ENCODE assay signal across 6 cellular contexts in the genomic region with DNA sequence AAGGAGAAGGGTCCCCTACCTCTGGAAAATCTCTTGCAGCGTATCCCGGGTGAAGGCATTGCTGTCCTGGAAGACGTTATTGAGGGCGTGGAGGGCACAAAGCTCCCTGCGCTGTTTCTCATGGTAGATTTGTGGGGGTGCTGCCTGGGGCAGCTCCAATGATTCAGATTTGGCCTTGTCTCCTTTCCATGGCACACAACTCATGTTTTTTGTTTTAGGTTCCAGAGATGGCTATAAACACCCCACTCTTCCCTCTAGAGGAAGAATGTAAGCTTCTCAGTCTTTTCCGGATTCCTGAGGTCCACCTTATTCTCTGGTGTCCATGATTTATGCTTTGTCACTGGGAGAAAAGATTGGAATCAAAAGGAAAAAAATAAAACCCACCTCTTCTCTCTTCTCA. TPM values are rescaled to one million over a fixed set of nuclear protein-coding genes. Genes with fewer than 3 reads are reported as not detected.
DNase-seq lines count a peak whose midpoint lies in the region; ATAC-seq and TF ChIP-seq lines count a peak whose summit lies in the region.

No MANE protein-coding gene starts in this region.

- no peaks in the 10 kb centered on the region for H3K27me3 ChIP-seq in DND-41 (ENCODE audit: insufficient read depth, low read length, poor library complexity)

- peak overlapping the region; percentile 90 for H3K4me2 ChIP-seq in DND-41 (ENCODE audit: insufficient read depth, low read length)

- H2AFZ ChIP-seq in DND-41 (ENCODE audit: low read depth, low read length), result peak overlapping the region; percentile 87; the same call in 1 of the 2 replicates

- TF ChIP-seq CTCF in DND-41 (IDR thresholded peaks at IDR 0.05; ENCODE audit: borderline replicate concordance, extremely low read depth, low read length, poor library complexity, severe bottlenecking) (peak; percentile 8), VCaP (conservative IDR thresholded peaks at IDR 0.05) (no peak)

- peaks cover 55% of the 10 kb centered on the region for H3K4me1 ChIP-seq in DND-41 (ENCODE audit: insufficient read depth, low read length)

- H3K9ac ChIP-seq in DND-41 (ENCODE audit: low read depth, low read length), result peak overlapping the region; percentile 90

- peaks cover 66% of the 10 kb centered on the region for H3K79me2 ChIP-seq in DND-41 (ENCODE audit: insufficient read depth, low read length)

- peaks cover 11% of the 10 kb centered on the region for H3K36me3 ChIP-seq in DND-41 (ENCODE audit: insufficient read depth, low read length)

- no peaks in the 10 kb centered on the region for H3K9me3 ChIP-seq in DND-41 (ENCODE audit: insufficient read depth, low read length, severe bottlenecking)

- H3K27ac ChIP-seq in DND-41 (ENCODE audit: low read length) (peak overlapping the region; percentile 84), VCaP (peak overlapping the region; percentile 85)

- peaks cover 10% of the 10 kb centered on the region; the same call in 1 of the 2 replicates for H4K20me1 ChIP-seq in DND-41 (ENCODE audit: insufficient read depth, low read length)

- peak overlapping the region; percentile 80 for H3K4me3 ChIP-seq in DND-41 (ENCODE audit: low read depth in 1 of 2, low read length in 2 of 2)

- intact Hi-C loops in left colon (cut with DNase I, micrococcal nuclease), result no loop called here

- ATAC-seq in DND-41 (ENCODE audit: insufficient read depth, low read depth), result no peak
- ATAC-seq in left colon, result peak; percentile 8
- ATAC-seq in HG03097 (IDR thresholded peaks at IDR 0.05; ENCODE audit: low FRiP score, unreplicated experiment), result no peak

- DNase-seq in DND-41 (no peak), left colon (peak in 1 of 2 donors; percentile 37), A172 (ENCODE audit: low spot score) (no peak), Kasumi-1 (lab: John Stamatoyannopoulos, UW) (no peak)

RNA-seq across cellular contexts. Expression of gene JOSD1, which starts 1.0 kb away (rescaled TPM):
- total RNA-seq in left colon, result 100 to 1,000 TPM in 1 of 2 donors, 10 to 100 TPM in 1; 93.1 to 144 TPM
- total RNA-seq in A172 (2014; rRNA removed; shearing (Covaris generic)), result 43.3 and 44.5 TPM in 2 replicates

RNA-seq across cellular contexts. Expression of gene GTPBP1, which starts 6.0 kb away (rescaled TPM):
- total RNA-seq in left colon, result 10 to 100 TPM; 66.6 to 72.6 TPM
- 8.3 and 16.1 TPM in 2 replicates for total RNA-seq in A172 (2014; rRNA removed; shearing (Covaris generic))

RNA-seq across cellular contexts. Expression of gene TOMM22, which starts 18.0 kb away (rescaled TPM):
- 10 to 100 TPM; 85.0 to 98.7 TPM for total RNA-seq in left colon
- total RNA-seq in A172 (2014; rRNA removed; shearing (Covaris generic)), result 58.0 and 67.7 TPM in 2 replicates

RNA-seq across cellular contexts. Expression of gene CBY1, which starts 43.3 kb away (rescaled TPM):
- total RNA-seq in left colon, result 10 to 100 TPM; 21.5 to 28.7 TPM
- 15.9 and 25.9 TPM in 2 replicates for total RNA-seq in A172 (2014; rRNA removed; shearing (Covaris generic))

RNA-seq across cellular contexts. Expression of gene FAM227A, which starts 43.6 kb away (rescaled TPM):
- total RNA-seq in left colon, result under 1 TPM; 0.50 to 0.82 TPM
- total RNA-seq in A172 (2014; rRNA removed; shearing (Covaris generic)), result 0.83 and 2.5 TPM in 2 replicates
